Comparison of ENCODE assay signal across 27 cellular contexts in genomic region chr7:104052979-104053378, GRCh38.
"Had no signal": no experiment of that assay in that cellular context is flagged by ENCODE, and none has a peak within 500 bp of the region (broad histone marks: within the 10 kb centered on the region; RNA-seq: fewer than 3 reads in every experiment).

No MANE protein-coding gene starts in this region.

- H3K27me3 ChIP-seq: stomach, suprapubic skin, testis, thyroid gland, tibial artery, tibial nerve, transverse colon, upper lobe of left lung, upper lobe of right lung, uterus, vagina had no signal

- H3K36me3 ChIP-seq: stomach, suprapubic skin, thoracic aorta, thyroid gland, tibial artery, tibial nerve, transverse colon, upper lobe of left lung, upper lobe of right lung, uterus, vagina had no signal

- H3K9me3 ChIP-seq: stomach, suprapubic skin, testis, thoracic aorta, thyroid gland, tibial artery, tibial nerve, transverse colon, upper lobe of left lung, upper lobe of right lung, uterus, vagina had no signal

- FAIRE-seq: urothelium cell line had no signal

- DNase-seq: stimulated activated CD4-positive, alpha-beta T cell treated with anti-CD3 and anti-CD28 coated beads, Interleukin-2, amount 100 ng/mL, for 48 hours; stimulated activated CD4-positive, alpha-beta T cell treated with anti-CD3 and anti-CD28 coated beads, Interleukin-4, amount 100 ng/mL, for 1 hour; stimulated activated CD4-positive, alpha-beta T cell treated with anti-CD3 and anti-CD28 coated beads, Interleukin-4, amount 100 ng/mL, for 24 hours; stimulated activated CD4-positive, alpha-beta T cell treated with anti-CD3 and anti-CD28 coated beads, Interleukin-4, amount 100 ng/mL, for 4 hours; stimulated activated CD8-positive, alpha-beta memory T cell treated with anti-CD3 and anti-CD28 coated beads, Interleukin-4, amount 100 ng/mL, for 48 hours; stimulated activated naive B cell treated with anti-CD40 and anti-IgM and Interleukin-4, amounts not matched to agents 10 μg/mL and 1 μg/mL and 100 μg/mL, for 72 hours; stimulated activated naive CD4-positive, alpha-beta T cell; stimulated activated naive CD4-positive, alpha-beta T cell treated with Interleukin-2 at 50 U/mL for 16 hours; stimulated activated naive CD8-positive, alpha-beta T cell treated with anti-CD3 and anti-CD28 coated beads, Interleukin-15, amount 100 ng/mL, for 72 hours; stimulated activated naive CD8-positive, alpha-beta T cell treated with anti-CD3 and anti-CD28 coated beads, Interleukin-15, Interleukin-2, amounts not matched to agents 100 U/mL and 50 U/mL, for 24 hours; stomach; substantia nigra; testis; thyroid gland; tibial artery; transverse colon; trophoblast cell; upper lobe of left lung; upper lobe of right lung; uterus had no signal

- H3K4me1 ChIP-seq: stomach, suprapubic skin, testis, thyroid gland, tibial artery, tibial nerve, transverse colon, upper lobe of left lung, upper lobe of right lung, uterus, vagina had no signal

- H3K27ac ChIP-seq: stomach, suprapubic skin, testis, thoracic aorta, thyroid gland, tibial artery, tibial nerve, transverse colon, upper lobe of left lung, upper lobe of right lung, uterus, vagina had no signal

- ATAC-seq: stimulated activated effector memory CD8-positive, alpha-beta T cell treated with anti-CD3 and anti-CD28 coated beads, Interleukin-12 subunit alpha, Interleukin-12 subunit beta, amount 100 ng/mL, for 72 hours; stimulated activated memory B cell treated with anti-CD40 and anti-IgM and Interleukin-4, amounts not matched to agents 10 μg/mL and 1 μg/mL and 100 μg/mL, for 72 hours; stimulated activated naive B cell treated with anti-CD40 and anti-IgM and Interleukin-4, amounts not matched to agents 10 μg/mL and 1 μg/mL and 100 μg/mL, for 72 hours; stimulated activated naive CD8-positive, alpha-beta T cell treated with anti-CD3 and anti-CD28 coated beads, Interleukin-15, amount 100 ng/mL, for 72 hours; stimulated activated naive CD8-positive, alpha-beta T cell treated with anti-CD3 and anti-CD28 coated beads, Interleukin-15, Interleukin-2, amounts not matched to agents 100 U/mL and 50 U/mL, for 24 hours; upper lobe of right lung had no signal

- H3K4me3 ChIP-seq: stomach, suprapubic skin, testis, thoracic aorta, thyroid gland, tibial artery, tibial nerve, transverse colon, upper lobe of left lung, upper lobe of right lung, uterus, vagina had no signal
